Comparison of ENCODE assay signal across 23 cellular contexts in the genomic region with DNA sequence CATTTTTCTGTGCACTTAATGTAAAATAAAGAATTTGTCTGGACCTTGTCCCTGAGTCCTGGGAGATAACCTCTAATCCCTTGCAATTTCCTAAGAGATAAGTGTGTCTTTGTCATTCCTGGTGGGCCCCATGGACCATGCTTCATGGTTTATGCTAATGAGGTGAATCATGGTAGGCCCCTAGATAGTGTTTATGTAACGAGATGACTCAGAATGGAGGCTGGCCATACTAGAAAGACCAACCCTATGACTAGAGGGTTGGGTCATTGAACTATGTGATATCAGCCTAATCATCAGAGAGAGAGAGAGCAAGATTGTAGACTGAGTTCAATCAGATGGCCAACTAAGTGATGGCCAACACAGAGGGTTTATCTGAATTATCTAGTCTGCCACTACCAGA.
DNase-seq lines count a peak whose midpoint lies in the region; TF ChIP-seq lines count a peak whose summit lies in the region.
"Had no signal": no experiment of that assay in that cellular context is flagged by ENCODE, and none has a peak within 500 bp of the region (broad histone marks: within the 10 kb centered on the region; RNA-seq: fewer than 3 reads in every experiment).

No MANE protein-coding gene starts in this region.

- no peak for TF ChIP-seq CTCF in astrocyte of the spinal cord (IDR thresholded peaks at IDR 0.05; ENCODE audit: low read depth, low read length)
- no peak for TF ChIP-seq CTCF in Calu3 (IDR thresholded peaks at IDR 0.05; ENCODE audit: unreplicated experiment)

- BruUV-seq in Calu3 (replicated peaks; lab: Mats Ljungman, UMichigan), result no TSS peak

- peaks cover 2% of the 10 kb centered on the region for H3K9me3 Mint-ChIP-seq in Calu3 (ENCODE audit: low read depth, unreplicated experiment)
- H3K9me3 Mint-ChIP-seq: effector memory CD8-positive, alpha-beta T cell; natural killer cell had no signal

- in situ Hi-C loops in astrocyte of the spinal cord (cut with HindIII; ENCODE audit: low sequenced_read_pairs), result no loop called here

- H3K4me1 Mint-ChIP-seq in Calu3 (ENCODE audit: low read depth, unreplicated experiment), result no peaks in the 10 kb centered on the region
- H3K4me1 Mint-ChIP-seq: natural killer cell had no signal

- H3K4me3 ChIP-seq in astrocyte of the spinal cord (ENCODE audit: low read depth, low read length), result no peak overlapping the region
- H3K4me3 ChIP-seq: upper lobe of left lung had no signal

- DNase-seq in COLO829 (ENCODE audit: low spot score) (peak; percentile 4), HS-5 (ENCODE audit: low read depth) (peak; percentile 26), astrocyte of the spinal cord (ENCODE audit: low read depth, low spot score) (peak; percentile 42), iris pigment epithelial cell (ENCODE audit: low read depth) (peak; percentile 62), dedifferentiated amniotic fluid mesenchymal stem cell (ENCODE audit: extremely low spot score) (no peak), Calu3 (no peak)
- no peak for DNase-seq in activated T-cell treated with anti-CD3 and anti-CD28 coated beads, Interleukin-2, amount 50 U/mL, for 1 hour
- DNase-seq in stimulated activated CD4-positive, alpha-beta T cell treated with anti-CD3 and anti-CD28 coated beads, Interleukin-2, amount 100 ng/mL, for 24 hours, result no peak
- DNase-seq: activated CD4-positive, alpha-beta T cell treated with anti-CD3 and anti-CD28 coated beads, Interleukin-2, amount 50 U/mL, for 1 hour; activated CD8-positive, alpha-beta memory T cell treated with anti-CD3 and anti-CD28 coated beads, Interleukin-2, amount 50 U/mL, for 48 hours; activated gamma-delta T cell; C1 segment of cervical spinal cord; effector memory CD8-positive, alpha-beta T cell; foreskin keratinocyte; KG1; natural killer cell; NCI-H1105; NCI-H2107; NCI-H526 treated with DMSO at 0.1 percent for 48 hours; SHP77 treated with DMSO at 0.1 percent for 48 hours; stimulated activated CD4-positive, alpha-beta T cell treated with anti-CD3 and anti-CD28 coated beads, Interleukin-2, amount 100 ng/mL, for 48 hours; T-helper 1 cell; upper lobe of left lung had no signal

- intact Hi-C loops in Calu3 (cut with micrococcal nuclease; ENCODE audit: unreplicated experiment), result no loop called here

- CTCF ChIA-PET in Calu3 (lab: Charles Lee), result no interaction called here

- no peaks in the 10 kb centered on the region for H3K36me3 Mint-ChIP-seq in Calu3 (ENCODE audit: insufficient read depth, unreplicated experiment)
- H3K36me3 Mint-ChIP-seq: natural killer cell had no signal

- no peak overlapping the region for H3K27ac Mint-ChIP-seq in Calu3 (ENCODE audit: unreplicated experiment)
- H3K27ac Mint-ChIP-seq: effector memory CD8-positive, alpha-beta T cell; natural killer cell had no signal

- no peak overlapping the region for H3K4me3 Mint-ChIP-seq in Calu3 (ENCODE audit: low read depth, unreplicated experiment)
- H3K4me3 Mint-ChIP-seq: effector memory CD8-positive, alpha-beta T cell; natural killer cell had no signal

- peaks cover 41% of the 10 kb centered on the region for H3K27me3 Mint-ChIP-seq in Calu3 (ENCODE audit: unreplicated experiment)

Comparison
In these comparisons a context has a peak if more than half of its experiments do, and no peak if none do; other contexts are left out.
1. DNase-seq: peak in COLO829 (single experiment), HS-5 (single experiment), astrocyte of the spinal cord (single experiment) and iris pigment epithelial cell (single experiment); none in activated T-cell treated with anti-CD3 and anti-CD28 coated beads, Interleukin-2, amount 50 U/mL, for 1 hour (single experiment), dedifferentiated amniotic fluid mesenchymal stem cell (single experiment), stimulated activated CD4-positive, alpha-beta T cell treated with anti-CD3 and anti-CD28 coated beads, Interleukin-2, amount 100 ng/mL, for 24 hours (0 of 2) and Calu3 (single experiment).